In the genomic region with DNA sequence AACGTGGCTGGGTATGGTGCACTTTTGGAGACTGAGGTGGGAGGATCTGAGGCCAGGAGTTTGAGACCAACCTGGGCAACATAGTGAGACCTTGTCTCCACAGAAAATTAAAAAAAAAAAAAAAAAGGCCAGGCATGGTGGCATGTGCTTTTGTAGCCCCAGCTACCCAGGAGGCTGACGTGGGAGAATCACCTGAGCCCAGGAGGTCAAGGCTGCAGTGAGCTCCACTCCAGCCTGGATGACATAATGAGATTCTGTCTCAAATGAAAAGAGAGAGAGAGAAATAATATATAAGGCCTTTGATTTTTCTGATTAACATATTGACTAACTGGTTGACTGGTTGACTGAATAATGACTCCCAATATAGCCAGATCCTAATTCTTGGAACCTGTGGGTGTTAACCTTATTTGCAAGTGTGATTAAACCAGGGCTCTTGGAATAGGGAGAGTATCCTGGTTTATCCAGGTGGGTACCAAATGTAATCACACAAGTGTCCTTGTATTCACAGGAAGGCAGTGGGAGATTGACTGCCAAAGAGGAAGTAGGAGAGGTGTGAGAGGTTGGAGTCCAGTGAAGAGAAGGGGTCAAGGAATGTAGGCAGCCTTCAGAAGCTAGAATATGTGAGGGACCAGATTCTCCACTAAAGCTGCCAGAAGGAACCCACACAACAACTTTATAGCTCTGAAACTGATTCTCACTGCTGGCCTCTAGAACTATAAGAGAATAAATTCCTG, we compare ENCODE assay signal across 23 cellular contexts. TPM values are rescaled to one million over a fixed set of nuclear protein-coding genes. Genes with fewer than 3 reads are reported as not detected.
DNase-seq lines count a peak whose midpoint lies in the region; ATAC-seq, FAIRE-seq and TF ChIP-seq lines count a peak whose summit lies in the region.
"Had no signal": no experiment of that assay in that cellular context is flagged by ENCODE, and none has a peak within 500 bp of the region (broad histone marks: within the 10 kb centered on the region; RNA-seq: fewer than 3 reads in every experiment).

No MANE protein-coding gene starts in this region.

- H3K79me2 ChIP-seq in HepG2 (ENCODE audit: insufficient read depth, low read length), result peaks cover 94% of the 10 kb centered on the region

- no peak overlapping the region for H3K9ac ChIP-seq in HepG2 (ENCODE audit: insufficient read depth, low read depth, low read length)

- peaks cover 3 to 13% of the 10 kb centered on the region in 2 experiments; a peak in 3 of 5 replicates for H3K36me3 ChIP-seq in HepG2 (replicated peaks in 1 of 2; ENCODE audit: control insufficient read depth in 1 of 2, insufficient read depth in 2 of 2, low read length in 2 of 2)
- H3K36me3 ChIP-seq: thoracic aorta had no signal

- no peak overlapping the region for H3K4me3 Mint-ChIP-seq in activated T-cell treated with anti-CD3 and anti-CD28 coated beads, Interleukin-2, amount 50 U/mL, for 24 hours
- H3K4me3 Mint-ChIP-seq in activated T-cell treated with anti-CD3 and anti-CD28 coated beads, Interleukin-2, amount 50 U/mL, for 4 hours, result no peak overlapping the region
- no peak overlapping the region for H3K4me3 Mint-ChIP-seq in activated T-helper 2 cell treated with anti-CD3 and anti-CD28 coated beads, Interferon-gamma antibody, Interleukin-2, Interleukin-4, amounts not matched to agents 10 μg/mL and 5 μg/mL and 100 μg/mL, durations not matched to agents 14 hours and 24 hours and 36 hours (ENCODE audit: low read depth)
- H3K4me3 Mint-ChIP-seq in stimulated activated effector memory CD8-positive, alpha-beta T cell treated with anti-CD3 and anti-CD28 coated beads, Interleukin-12 subunit alpha, Interleukin-12 subunit beta, amount 100 ng/mL, for 72 hours, result no peak overlapping the region
- H3K4me3 Mint-ChIP-seq: B cell; H9; stimulated activated memory B cell treated with anti-CD40 and anti-IgM and Interleukin-4, amounts not matched to agents 10 μg/mL and 1 μg/mL and 100 μg/mL, for 72 hours had no signal

- POLR2A ChIA-PET in HepG2 (lab: Yijun Ruan, JAX), result interaction anchor here (1.2 kb wide), 1 partner anchor 36 kb away, joined by 3 read pairs; no protein-coding TSS in a partner anchor

- no peak overlapping the region for H3K4me3 ChIP-seq in HepG2 (replicated peaks in 1 of 3; ENCODE audit: insufficient read depth in 1 of 3, low read depth in 2 of 3, low read length in 3 of 3)
- H3K4me3 ChIP-seq: thoracic aorta had no signal

- BruUV-seq in HepG2 (replicated peaks; lab: Mats Ljungman, UMichigan), result no TSS peak

- peaks cover 94% of the 10 kb centered on the region for H4K20me1 ChIP-seq in HepG2 (ENCODE audit: insufficient read depth, low read length)

- peaks cover 49% of the 10 kb centered on the region for H3K4me1 ChIP-seq in HepG2 (ENCODE audit: insufficient read depth, low read length)

- no peaks in the 10 kb centered on the region for H3K27me3 ChIP-seq in HepG2 (ENCODE audit: control insufficient read depth in 1 of 2, insufficient read depth in 2 of 2, low read length in 2 of 2)

- H3K4me1 Mint-ChIP-seq in activated T-cell treated with anti-CD3 and anti-CD28 coated beads, Interleukin-2, amount 50 U/mL, for 24 hours (ENCODE audit: low read depth), result peaks cover 79% of the 10 kb centered on the region
- peaks cover 78% of the 10 kb centered on the region for H3K4me1 Mint-ChIP-seq in activated T-cell treated with anti-CD3 and anti-CD28 coated beads, Interleukin-2, amount 50 U/mL, for 4 hours (ENCODE audit: low read depth)
- peaks cover 46% of the 10 kb centered on the region for H3K4me1 Mint-ChIP-seq in activated T-helper 2 cell treated with anti-CD3 and anti-CD28 coated beads, Interferon-gamma antibody, Interleukin-2, Interleukin-4, amounts not matched to agents 10 μg/mL and 5 μg/mL and 100 μg/mL, durations not matched to agents 14 hours and 24 hours and 36 hours (ENCODE audit: low read depth)
- peaks cover 75% of the 10 kb centered on the region for H3K4me1 Mint-ChIP-seq in stimulated activated effector memory CD8-positive, alpha-beta T cell treated with anti-CD3 and anti-CD28 coated beads, Interleukin-12 subunit alpha, Interleukin-12 subunit beta, amount 100 ng/mL, for 72 hours

- no peak overlapping the region for H3K4me2 ChIP-seq in HepG2 (ENCODE audit: low read depth, low read length)

- no peak for DNase-seq in activated T-cell treated with anti-CD3 and anti-CD28 coated beads, Interleukin-2, amount 50 U/mL, for 24 hours
- DNase-seq in activated T-cell treated with anti-CD3 and anti-CD28 coated beads, Interleukin-2, amount 50 U/mL, for 4 hours, result no peak
- no peak for DNase-seq in activated T-helper 2 cell treated with anti-CD3 and anti-CD28 coated beads, Interferon-gamma antibody, Interleukin-2, Interleukin-4, amounts not matched to agents 10 μg/mL and 5 μg/mL and 100 μg/mL, durations not matched to agents 14 hours and 24 hours and 36 hours (ENCODE audit: low spot score)
- no peak for DNase-seq in HepG2 (ENCODE audit: low spot score)
- no peak for DNase-seq in stimulated activated effector memory CD8-positive, alpha-beta T cell treated with anti-CD3 and anti-CD28 coated beads, Interleukin-12 subunit alpha, Interleukin-12 subunit beta, amount 100 ng/mL, for 72 hours (ENCODE audit: low spot score in 2 of 2)
- no peak for DNase-seq in stimulated activated naive CD4-positive, alpha-beta T cell treated with Interleukin-2 at 50 U/mL for 16 hours (lab: John Stamatoyannopoulos, UW)
- no peak for DNase-seq in stimulated activated CD4-positive, alpha-beta T cell treated with anti-CD3 and anti-CD28 coated beads, Interleukin-4, amount 100 ng/mL, for 24 hours
- DNase-seq: activated CD4-positive, alpha-beta T cell treated with anti-CD3 and anti-CD28 coated beads for 48 hours; cortex of kidney; H9; IMR-90; NCI-H1417; NCI-H2107; NCI-H510A; stimulated activated CD4-positive, alpha-beta T cell treated with anti-CD3 and anti-CD28 coated beads, Interleukin-1b, Interleukin-23, amount 100 ng/mL, for 48 hours had no signal

- H3K36me3 Mint-ChIP-seq in activated T-cell treated with anti-CD3 and anti-CD28 coated beads, Interleukin-2, amount 50 U/mL, for 24 hours (ENCODE audit: low read depth), result peaks cover 57% of the 10 kb centered on the region
- H3K36me3 Mint-ChIP-seq in activated T-cell treated with anti-CD3 and anti-CD28 coated beads, Interleukin-2, amount 50 U/mL, for 4 hours (ENCODE audit: insufficient read depth), result peaks cover 4% of the 10 kb centered on the region
- H3K36me3 Mint-ChIP-seq in activated T-helper 2 cell treated with anti-CD3 and anti-CD28 coated beads, Interferon-gamma antibody, Interleukin-2, Interleukin-4, amounts not matched to agents 10 μg/mL and 5 μg/mL and 100 μg/mL, durations not matched to agents 14 hours and 24 hours and 36 hours (ENCODE audit: low read depth), result peaks cover 33% of the 10 kb centered on the region
- H3K36me3 Mint-ChIP-seq in stimulated activated effector memory CD8-positive, alpha-beta T cell treated with anti-CD3 and anti-CD28 coated beads, Interleukin-12 subunit alpha, Interleukin-12 subunit beta, amount 100 ng/mL, for 72 hours, result peaks cover 55% of the 10 kb centered on the region

- in situ Hi-C loops in HepG2 (cut with HindIII; ENCODE audit: extremely low pct_ligation_motif_present, low pct_unique_long_range_greater_than_20kb), result no loop called here

- H3K9me3 Mint-ChIP-seq in activated T-cell treated with anti-CD3 and anti-CD28 coated beads, Interleukin-2, amount 50 U/mL, for 24 hours, result no peaks in the 10 kb centered on the region
- no peaks in the 10 kb centered on the region for H3K9me3 Mint-ChIP-seq in activated T-cell treated with anti-CD3 and anti-CD28 coated beads, Interleukin-2, amount 50 U/mL, for 4 hours
- no peaks in the 10 kb centered on the region for H3K9me3 Mint-ChIP-seq in activated T-helper 2 cell treated with anti-CD3 and anti-CD28 coated beads, Interferon-gamma antibody, Interleukin-2, Interleukin-4, amounts not matched to agents 10 μg/mL and 5 μg/mL and 100 μg/mL, durations not matched to agents 14 hours and 24 hours and 36 hours
- H3K9me3 Mint-ChIP-seq in stimulated activated effector memory CD8-positive, alpha-beta T cell treated with anti-CD3 and anti-CD28 coated beads, Interleukin-12 subunit alpha, Interleukin-12 subunit beta, amount 100 ng/mL, for 72 hours, result no peaks in the 10 kb centered on the region
- H3K9me3 Mint-ChIP-seq: H9; stimulated activated memory B cell treated with anti-CD40 and anti-IgM and Interleukin-4, amounts not matched to agents 10 μg/mL and 1 μg/mL and 100 μg/mL, for 72 hours had no signal

- no peaks in the 10 kb centered on the region for H3K9me3 ChIP-seq in HepG2 (ENCODE audit: low read length)
- H3K9me3 ChIP-seq: thoracic aorta had no signal

- no peak overlapping the region for H2AFZ ChIP-seq in HepG2 (ENCODE audit: low read length)

- no peaks in the 10 kb centered on the region for H3K27me3 Mint-ChIP-seq in activated T-cell treated with anti-CD3 and anti-CD28 coated beads, Interleukin-2, amount 50 U/mL, for 24 hours
- H3K27me3 Mint-ChIP-seq in activated T-cell treated with anti-CD3 and anti-CD28 coated beads, Interleukin-2, amount 50 U/mL, for 4 hours (ENCODE audit: low read depth), result no peaks in the 10 kb centered on the region
- no peaks in the 10 kb centered on the region for H3K27me3 Mint-ChIP-seq in activated T-helper 2 cell treated with anti-CD3 and anti-CD28 coated beads, Interferon-gamma antibody, Interleukin-2, Interleukin-4, amounts not matched to agents 10 μg/mL and 5 μg/mL and 100 μg/mL, durations not matched to agents 14 hours and 24 hours and 36 hours (ENCODE audit: low read depth)
- H3K27me3 Mint-ChIP-seq: B cell; stimulated activated memory B cell treated with anti-CD40 and anti-IgM and Interleukin-4, amounts not matched to agents 10 μg/mL and 1 μg/mL and 100 μg/mL, for 72 hours had no signal

- TF ChIP-seq CTCF in HepG2 (CRISPR knock-in tag; IDR thresholded peaks at IDR 0.05), result no peak

- TF ChIP-seq EP300 in HepG2 (IDR thresholded peaks at IDR 0.05; ENCODE audit: low read depth in 2 of 2, low read length in 2 of 2) (no peak), HepG2 (CRISPR knock-in tag; IDR thresholded peaks at IDR 0.05; ENCODE audit: borderline replicate concordance) (no peak)

- no peak for TF ChIP-seq RAD21 in HepG2 (CRISPR knock-in tag; IDR thresholded peaks at IDR 0.05)

- no peak for ATAC-seq in activated T-cell treated with anti-CD3 and anti-CD28 coated beads, Interleukin-2, amount 50 U/mL, for 4 hours
- no peak for ATAC-seq in HepG2
- ATAC-seq in stimulated activated effector memory CD8-positive, alpha-beta T cell treated with anti-CD3 and anti-CD28 coated beads, Interleukin-12 subunit alpha, Interleukin-12 subunit beta, amount 100 ng/mL, for 72 hours, result no peak
- ATAC-seq in HG03039 (IDR thresholded peaks at IDR 0.05; ENCODE audit: unreplicated experiment), result no peak
- ATAC-seq: Panc1; stimulated activated memory B cell treated with anti-CD40 and anti-IgM and Interleukin-4, amounts not matched to agents 10 μg/mL and 1 μg/mL and 100 μg/mL, for 72 hours had no signal

- no peak overlapping the region for H3K27ac ChIP-seq in HepG2 (ENCODE audit: extremely low read length, insufficient read depth, low read length)
- H3K27ac ChIP-seq: thoracic aorta had no signal

- FAIRE-seq in HepG2 (lab: Jason Lieb, UNC), result no peak
- FAIRE-seq: A204.1, bronchial epithelial cell, D721Med had no signal

- peak overlapping the region; percentile 47 for H3K27ac Mint-ChIP-seq in activated T-cell treated with anti-CD3 and anti-CD28 coated beads, Interleukin-2, amount 50 U/mL, for 24 hours
- peak overlapping the region; percentile 58 for H3K27ac Mint-ChIP-seq in activated T-helper 2 cell treated with anti-CD3 and anti-CD28 coated beads, Interferon-gamma antibody, Interleukin-2, Interleukin-4, amounts not matched to agents 10 μg/mL and 5 μg/mL and 100 μg/mL, durations not matched to agents 14 hours and 24 hours and 36 hours
- H3K27ac Mint-ChIP-seq in stimulated activated effector memory CD8-positive, alpha-beta T cell treated with anti-CD3 and anti-CD28 coated beads, Interleukin-12 subunit alpha, Interleukin-12 subunit beta, amount 100 ng/mL, for 72 hours, result peak overlapping the region; percentile 39
- H3K27ac Mint-ChIP-seq: B cell; stimulated activated memory B cell treated with anti-CD40 and anti-IgM and Interleukin-4, amounts not matched to agents 10 μg/mL and 1 μg/mL and 100 μg/mL, for 72 hours had no signal

- intact Hi-C loops in activated T-helper 2 cell treated with anti-CD3 and anti-CD28 coated beads, Interferon-gamma antibody, Interleukin-2, Interleukin-4, amounts not matched to agents 10 μg/mL and 5 μg/mL and 100 μg/mL, durations not matched to agents 14 hours and 24 hours and 36 hours (cut with micrococcal nuclease), result no loop called here
- intact Hi-C loops in HepG2 (cut with micrococcal nuclease; ENCODE audit: unreplicated experiment), result no loop called here

- WGBS in HepG2 (ENCODE audit: low lambda C conversion rate), result 83% methylated on average over 2 of the region's 2 CpGs

- CTCF ChIA-PET in HepG2 (lab: Yijun Ruan, JAX; ENCODE audit: low intra/inter-chr PET ratio, low total read pairs), result no interaction called here

- TF ChIP-seq POLR2A in HepG2 (IDR thresholded peaks at IDR 0.05; ENCODE audit: insufficient read depth in 1 of 2, low read depth in 2 of 2, low read length in 2 of 2), result no peak

RNA-seq across cellular contexts. Expression of a gene that starts 12.0 kb away (rescaled TPM):
- total RNA-seq in activated T-cell treated with anti-CD3 and anti-CD28 coated beads, Interleukin-2, amount 50 U/mL, for 4 hours, result 10 to 100 TPM; 81.3 to 90.1 (median 88.3) TPM
- total RNA-seq in activated T-helper 2 cell treated with anti-CD3 and anti-CD28 coated beads, Interferon-gamma antibody, Interleukin-2, Interleukin-4, amounts not matched to agents 10 μg/mL and 5 μg/mL and 100 μg/mL, durations not matched to agents 14 hours and 24 hours and 36 hours, result 105 TPM in 2 replicates
- total RNA-seq in HepG2 (2016; rRNA removed; fragmentation: Illumina TruSeq; extraction: Trizol), result 62.8 and 68.1 TPM in 2 replicates
- total RNA-seq in HepG2 (2016; cell fraction: cytosol; rRNA removed; fragmentation: Illumina TruSeq; extraction: Trizol; ENCODE audit: low read depth), result 18.9 and 19.0 TPM in 2 replicates
- total RNA-seq in HepG2 (2016; cell fraction: insoluble cytoplasmic fraction; rRNA removed; fragmentation: Illumina TruSeq; extraction: Trizol), result 58.6 and 68.6 TPM in 2 replicates
- total RNA-seq in HepG2 (2016; cell fraction: membrane; rRNA removed; fragmentation: Illumina TruSeq; extraction: Trizol), result 65.4 and 80.0 TPM in 2 replicates
- 38.0 and 40.7 TPM in 2 replicates for total RNA-seq in HepG2 (2016; cell fraction: nucleus; rRNA removed; fragmentation: Illumina TruSeq; extraction: Trizol)
- 23.9 and 29.4 TPM in 2 replicates for polyA plus RNA-seq in HepG2 (2011; rRNA removed)
- 13.8 and 18.5 TPM in 2 replicates for polyA plus RNA-seq in HepG2 (2011; cell fraction: cytosol; rRNA removed)
- polyA plus RNA-seq in HepG2 (2011; cell fraction: nucleus; rRNA removed), result 23.8 and 24.4 TPM in 2 replicates
- 43.4 and 54.0 TPM in 2 replicates for polyA plus RNA-seq in HepG2 (2012)
- polyA plus RNA-seq in HepG2 (2016; cell fraction: cytosol; fragmentation: Illumina TruSeq; extraction: Trizol; ENCODE audit: low read depth), result 29.1 and 32.3 TPM in 2 replicates
- 93.6 and 111 TPM in 2 replicates for polyA plus RNA-seq in HepG2 (2016; cell fraction: insoluble cytoplasmic fraction; fragmentation: Illumina TruSeq; extraction: Trizol; ENCODE audit: low read depth)
- 65.2 and 73.0 TPM in 2 replicates for polyA plus RNA-seq in HepG2 (2016; cell fraction: membrane; fragmentation: Illumina TruSeq; extraction: Trizol; ENCODE audit: low read depth)
- 82.8 and 91.4 TPM in 2 replicates for polyA plus RNA-seq in HepG2 (2016; cell fraction: nucleus; fragmentation: Illumina TruSeq; extraction: Trizol; ENCODE audit: insufficient read depth, low read depth)
- polyA minus RNA-seq in HepG2 (2011; rRNA and poly(A)+ RNA removed; ENCODE audit: low replicate concordance), result 24.4 and 42.6 TPM in 2 replicates
- polyA minus RNA-seq in HepG2 (2011; cell fraction: cytosol; rRNA and poly(A)+ RNA removed), result 17.8 and 23.1 TPM in 2 replicates
- 36.4 and 41.8 TPM in 2 replicates for polyA minus RNA-seq in HepG2 (2011; cell fraction: nucleus; rRNA and poly(A)+ RNA removed)

RNA-seq across cellular contexts. Expression of a gene that starts 55.3 kb away (rescaled TPM):
- 10 to 100 TPM in 1 of 3 donors, 1 to 10 TPM in 2; 6.2 to 10.8 (median 6.6) TPM for total RNA-seq in activated T-cell treated with anti-CD3 and anti-CD28 coated beads, Interleukin-2, amount 50 U/mL, for 4 hours
- 37.0 and 38.8 TPM in 2 replicates for total RNA-seq in activated T-helper 2 cell treated with anti-CD3 and anti-CD28 coated beads, Interferon-gamma antibody, Interleukin-2, Interleukin-4, amounts not matched to agents 10 μg/mL and 5 μg/mL and 100 μg/mL, durations not matched to agents 14 hours and 24 hours and 36 hours
- total RNA-seq in HepG2 (2016; rRNA removed; fragmentation: Illumina TruSeq; extraction: Trizol), result 9.6 and 17.2 TPM in 2 replicates
- total RNA-seq in HepG2 (2016; cell fraction: cytosol; rRNA removed; fragmentation: Illumina TruSeq; extraction: Trizol; ENCODE audit: low read depth), result 2.4 and 2.6 TPM in 2 replicates
- 9.5 and 17.7 TPM in 2 replicates for total RNA-seq in HepG2 (2016; cell fraction: insoluble cytoplasmic fraction; rRNA removed; fragmentation: Illumina TruSeq; extraction: Trizol)
- 6.9 and 7.4 TPM in 2 replicates for total RNA-seq in HepG2 (2016; cell fraction: membrane; rRNA removed; fragmentation: Illumina TruSeq; extraction: Trizol)
- 15.9 and 18.2 TPM in 2 replicates for total RNA-seq in HepG2 (2016; cell fraction: nucleus; rRNA removed; fragmentation: Illumina TruSeq; extraction: Trizol)
- polyA plus RNA-seq in HepG2 (2011; rRNA removed), result 12.2 and 16.1 TPM in 2 replicates
- polyA plus RNA-seq in HepG2 (2011; cell fraction: cytosol; rRNA removed), result 6.9 and 11.5 TPM in 2 replicates
- 98.4 and 122 TPM in 2 replicates for polyA plus RNA-seq in HepG2 (2011; cell fraction: nucleus; rRNA removed)
- polyA plus RNA-seq in HepG2 (2012), result 6.9 and 8.5 TPM in 2 replicates
- polyA plus RNA-seq in HepG2 (2016; cell fraction: cytosol; fragmentation: Illumina TruSeq; extraction: Trizol; ENCODE audit: low read depth), result 1.4 and 1.6 TPM in 2 replicates
- polyA plus RNA-seq in HepG2 (2016; cell fraction: insoluble cytoplasmic fraction; fragmentation: Illumina TruSeq; extraction: Trizol; ENCODE audit: low read depth), result 8.9 and 9.4 TPM in 2 replicates
- polyA plus RNA-seq in HepG2 (2016; cell fraction: membrane; fragmentation: Illumina TruSeq; extraction: Trizol; ENCODE audit: low read depth), result 3.8 and 4.2 TPM in 2 replicates
- polyA plus RNA-seq in HepG2 (2016; cell fraction: nucleus; fragmentation: Illumina TruSeq; extraction: Trizol; ENCODE audit: insufficient read depth, low read depth), result 47.1 and 52.2 TPM in 2 replicates
- 9.4 and 18.9 TPM in 2 replicates for polyA minus RNA-seq in HepG2 (2011; rRNA and poly(A)+ RNA removed; ENCODE audit: low replicate concordance)
- 4.6 and 8.4 TPM in 2 replicates for polyA minus RNA-seq in HepG2 (2011; cell fraction: cytosol; rRNA and poly(A)+ RNA removed)
- 9.1 and 11.2 TPM in 2 replicates for polyA minus RNA-seq in HepG2 (2011; cell fraction: nucleus; rRNA and poly(A)+ RNA removed)
